Comparison of ENCODE assay signal across 13 cellular contexts in genomic region chr2:232211743-232212686, GRCh38.
DNase-seq lines count a peak whose midpoint lies in the region; ATAC-seq and TF ChIP-seq lines count a peak whose summit lies in the region.
"Had no signal": no experiment of that assay in that cellular context is flagged by ENCODE, and none has a peak within 500 bp of the region (broad histone marks: within the 10 kb centered on the region; RNA-seq: fewer than 3 reads in every experiment).

No MANE protein-coding gene starts in this region.

- H3K4me1 Mint-ChIP-seq in stimulated activated naive B cell treated with anti-CD40 and anti-IgM and Interleukin-4, amounts not matched to agents 10 μg/mL and 1 μg/mL and 100 μg/mL, for 72 hours, result peaks cover 27 to 35% of the 10 kb centered on the region in 2 donors

- H3K4me3 ChIP-seq in OCI-LY7 (ENCODE audit: low read depth, low read length, poor library complexity, severe bottlenecking), result peak overlapping the region; percentile 28

- H3K4me2 ChIP-seq in OCI-LY7 (ENCODE audit: low read length), result peak overlapping the region; percentile 76

- peak overlapping the region; percentile 21 for H3K27ac Mint-ChIP-seq in stimulated activated naive B cell treated with anti-CD40 and anti-IgM and Interleukin-4, amounts not matched to agents 10 μg/mL and 1 μg/mL and 100 μg/mL, for 72 hours

- no peak for TF ChIP-seq CTCF in OCI-LY7 (conservative IDR thresholded peaks at IDR 0.05; ENCODE audit: low read length)

- H3K36me3 Mint-ChIP-seq in stimulated activated naive B cell treated with anti-CD40 and anti-IgM and Interleukin-4, amounts not matched to agents 10 μg/mL and 1 μg/mL and 100 μg/mL, for 72 hours, result peaks cover 39 to 59% of the 10 kb centered on the region in 2 donors

- peak; percentile 75 for ATAC-seq in HG02759 (IDR thresholded peaks at IDR 0.05; ENCODE audit: unreplicated experiment)
- peak; percentile 99 to 100 for ATAC-seq in stimulated activated naive B cell treated with anti-CD40 and anti-IgM and Interleukin-4, amounts not matched to agents 10 μg/mL and 1 μg/mL and 100 μg/mL, for 72 hours (replicated peaks)
- ATAC-seq: HCT116 had no signal

- H3K4me1 ChIP-seq in OCI-LY7 (ENCODE audit: insufficient read depth, low read length, poor library complexity, severe bottlenecking), result peaks cover 35% of the 10 kb centered on the region

- peaks cover 10% of the 10 kb centered on the region; the same call in 1 of the 2 replicates for H3K36me3 ChIP-seq in OCI-LY7 (ENCODE audit: insufficient read depth, low read length)

- H4K20me1 ChIP-seq in OCI-LY7 (ENCODE audit: insufficient read depth, low read length), result no peaks in the 10 kb centered on the region

- no peaks in the 10 kb centered on the region for H3K27me3 Mint-ChIP-seq in stimulated activated naive B cell treated with anti-CD40 and anti-IgM and Interleukin-4, amounts not matched to agents 10 μg/mL and 1 μg/mL and 100 μg/mL, for 72 hours

- H3K9me3 ChIP-seq in OCI-LY7 (ENCODE audit: low read length), result no peaks in the 10 kb centered on the region

- H3K79me2 ChIP-seq in OCI-LY7 (ENCODE audit: insufficient read depth, low read depth, low read length), result no peaks in the 10 kb centered on the region

- no peak overlapping the region for H2AFZ ChIP-seq in OCI-LY7 (ENCODE audit: low read length)

- no TSS peak for BruUV-seq in OCI-LY7 (replicated peaks; lab: Mats Ljungman, UMichigan)

- CTCF ChIA-PET in OCI-LY7 (lab: Charles Lee; ENCODE audit: unreplicated experiment), result interaction anchor here (1.0 kb wide), 1 partner anchor 95 kb away, joined by 3 read pairs; no protein-coding TSS in a partner anchor

- intact Hi-C loops in OCI-LY7 (cut with micrococcal nuclease; ENCODE audit: unreplicated experiment), result no loop called here

- DNase-seq in NOMO-1 treated with DMSO at 0.1 percent for 48 hours (lab: John Stamatoyannopoulos, UW; ENCODE audit: unreplicated experiment) (peak; percentile 14), NOMO-1 (lab: John Stamatoyannopoulos, UW; ENCODE audit: unreplicated experiment in 2 of 2) (no peak), OCI-LY7 (ENCODE audit: low spot score) (peak; percentile 79), dermis blood vessel endothelial cell (no peak), NCI-H187 (lab: John Stamatoyannopoulos, UW) (no peak)
- DNase-seq in stimulated activated naive B cell treated with anti-CD40 and anti-IgM and Interleukin-4, amounts not matched to agents 10 μg/mL and 1 μg/mL and 100 μg/mL, for 72 hours, result peak; percentile 40
- no peak for DNase-seq in activated naive CD4-positive, alpha-beta T cell treated with anti-CD3 and anti-CD28 coated beads, Interleukin-2, amount 50 U/mL, for 16 hours
- DNase-seq: activated T-cell treated with anti-CD3 and anti-CD28 coated beads, Interleukin-2, amount 50 U/mL, for 1 hour; EL; NK-92 treated with Interleukin-12 subunit alpha and Interleukin-12 subunit beta, amount 100 ng/mL, for 24 hours; retina had no signal

- H3K9me3 Mint-ChIP-seq in stimulated activated naive B cell treated with anti-CD40 and anti-IgM and Interleukin-4, amounts not matched to agents 10 μg/mL and 1 μg/mL and 100 μg/mL, for 72 hours, result no peaks in the 10 kb centered on the region

- peak overlapping the region; percentile 51 for H3K27ac ChIP-seq in OCI-LY7 (ENCODE audit: low read depth, low read length, poor library complexity, severe bottlenecking)

- no peaks in the 10 kb centered on the region for H3K9me2 ChIP-seq in OCI-LY7 (ENCODE audit: insufficient read depth, low read length)

- no peak overlapping the region for H3K4me3 Mint-ChIP-seq in stimulated activated naive B cell treated with anti-CD40 and anti-IgM and Interleukin-4, amounts not matched to agents 10 μg/mL and 1 μg/mL and 100 μg/mL, for 72 hours

- POLR2A ChIA-PET in OCI-LY7 (lab: Charles Lee), result no interaction called here

Comparison
In these comparisons a context has a peak if more than half of its experiments do, and no peak if none do; other contexts are left out.
1. DNase-seq: peak in NOMO-1 treated with DMSO at 0.1 percent for 48 hours (single experiment), OCI-LY7 (single experiment) and stimulated activated naive B cell treated with anti-CD40 and anti-IgM and Interleukin-4, amounts not matched to agents 10 μg/mL and 1 μg/mL and 100 μg/mL, for 72 hours (single experiment); none in NOMO-1 (0 of 2), activated naive CD4-positive, alpha-beta T cell treated with anti-CD3 and anti-CD28 coated beads, Interleukin-2, amount 50 U/mL, for 16 hours (single experiment), dermis blood vessel endothelial cell (single experiment) and NCI-H187 (0 of 2).